Comparison of ENCODE assay signal across 19 cellular contexts in the genomic region with DNA sequence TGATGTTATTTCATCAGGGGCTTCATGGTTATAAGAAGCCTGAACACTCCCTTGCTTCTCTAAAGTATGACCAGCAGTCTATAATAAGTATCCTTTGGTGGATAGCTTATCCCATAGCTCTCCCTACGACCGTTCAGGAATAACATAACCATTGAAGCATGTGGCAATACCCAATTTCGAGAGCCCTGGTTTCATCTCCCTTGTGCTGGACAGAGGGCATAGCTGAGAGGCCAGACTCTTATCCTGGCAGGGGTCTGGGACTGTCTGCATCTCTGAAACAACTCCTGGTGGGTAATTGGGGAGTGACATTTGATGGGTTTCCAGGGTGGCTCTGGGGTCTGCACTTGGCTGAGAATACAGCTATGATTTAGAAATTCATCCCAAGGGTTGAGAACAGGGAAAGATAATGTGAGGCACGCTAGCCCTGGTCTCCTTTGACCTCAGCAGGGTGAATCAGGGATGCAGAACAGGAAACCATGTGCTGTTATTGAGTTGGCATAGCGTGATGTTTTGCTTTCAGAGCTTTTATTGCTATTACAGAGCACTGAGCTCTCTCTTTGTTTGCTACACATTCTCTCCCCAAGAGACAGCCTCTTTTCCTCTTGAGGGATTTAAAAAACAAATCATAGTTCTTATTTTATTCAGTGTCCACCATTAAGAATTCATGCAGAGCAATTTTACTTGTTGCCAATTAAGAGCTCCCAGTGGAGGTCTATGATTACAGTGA.
DNase-seq lines count a peak whose midpoint lies in the region; TF ChIP-seq lines count a peak whose summit lies in the region.
"Had no signal": no experiment of that assay in that cellular context is flagged by ENCODE, and none has a peak within 500 bp of the region (broad histone marks: within the 10 kb centered on the region; RNA-seq: fewer than 3 reads in every experiment).

No MANE protein-coding gene starts in this region.

- H3K36me3 Mint-ChIP-seq in MCF 10A (ENCODE audit: insufficient read depth, unreplicated experiment) = no peaks in the 10 kb centered on the region
- H3K36me3 Mint-ChIP-seq: naive B cell had no signal

- TF ChIP-seq CTCF in foreskin fibroblast (IDR thresholded peaks at IDR 0.05; ENCODE audit: low read depth, low read length) (no peak), MCF 10A (IDR thresholded peaks at IDR 0.05; ENCODE audit: unreplicated experiment) (no peak)

- H3K27ac Mint-ChIP-seq in MCF 10A (ENCODE audit: low read depth, unreplicated experiment) = no peak overlapping the region
- H3K27ac Mint-ChIP-seq: activated CD4-positive, alpha-beta T cell treated with anti-CD3 and anti-CD28 coated beads, Interleukin-2, amount 10 ng/mL, durations not matched to agents 7 days and 5 days; activated T-cell treated with anti-CD3 and anti-CD28 coated beads, Interleukin-2, amount 50 U/mL, for 72 hours; naive B cell had no signal

- peak overlapping the region; percentile 75 for H3K9ac ChIP-seq in skeletal muscle satellite cell (ENCODE audit: low read depth, low read length)

- H3K9me3 ChIP-seq in skeletal muscle satellite cell (replicated peaks; ENCODE audit: low read length) = no peaks in the 10 kb centered on the region
- H3K9me3 ChIP-seq: left ventricle myocardium inferior, thoracic aorta had no signal

- DNase-seq in NCI-H1417 (lab: John Stamatoyannopoulos, UW) (peak in 2 of 3 experiments; percentile 5 to 38), NCI-H1417 treated with DMSO at 0.1 percent for 48 hours (lab: John Stamatoyannopoulos, UW) (no peak), NCI-H2227 treated with DMSO at 0.1 percent for 48 hours (lab: John Stamatoyannopoulos, UW) (peak; percentile 91), foreskin fibroblast (peak; percentile 65 to 78), NCI-H2107 (lab: John Stamatoyannopoulos, UW) (no peak), OCI-M1 (lab: John Stamatoyannopoulos, UW) (no peak), MCF 10A (ENCODE audit: unreplicated experiment) (no peak)
- DNase-seq: 8988T; activated CD4-positive, alpha-beta T cell treated with anti-CD3 and anti-CD28 coated beads, Interleukin-2, amount 10 ng/mL, durations not matched to agents 7 days and 5 days; activated T-cell treated with anti-CD3 and anti-CD28 coated beads, Interleukin-2, amount 50 U/mL, for 72 hours; COR-L47; left ventricle myocardium inferior; MM.1S; naive B cell; SIG-M5; stimulated activated CD4-positive, alpha-beta T cell treated with anti-CD3 and anti-CD28 coated beads, Interleukin-2, amount 100 ng/mL, for 24 hours; T-helper 9 cell had no signal

- no peaks in the 10 kb centered on the region for H3K4me1 Mint-ChIP-seq in MCF 10A (ENCODE audit: insufficient read depth, unreplicated experiment)
- H3K4me1 Mint-ChIP-seq: activated CD4-positive, alpha-beta T cell treated with anti-CD3 and anti-CD28 coated beads, Interleukin-2, amount 10 ng/mL, durations not matched to agents 7 days and 5 days; naive B cell had no signal

- BruUV-seq in MCF 10A (replicated peaks; lab: Mats Ljungman, UMichigan) = no TSS peak

- H3K4me3 ChIP-seq in foreskin fibroblast (ENCODE audit: low read depth in 1 of 2, low read length in 2 of 2) (no peak overlapping the region), skeletal muscle satellite cell (ENCODE audit: low read length) (no peak overlapping the region)
- H3K4me3 ChIP-seq: left ventricle myocardium inferior, thoracic aorta had no signal

- H3K4me3 Mint-ChIP-seq in MCF 10A (ENCODE audit: unreplicated experiment) = no peak overlapping the region
- H3K4me3 Mint-ChIP-seq: activated CD4-positive, alpha-beta T cell treated with anti-CD3 and anti-CD28 coated beads, Interleukin-2, amount 10 ng/mL, durations not matched to agents 7 days and 5 days; activated T-cell treated with anti-CD3 and anti-CD28 coated beads, Interleukin-2, amount 50 U/mL, for 72 hours; naive B cell had no signal

- H3K27me3 ChIP-seq in skeletal muscle satellite cell (ENCODE audit: control insufficient read depth, insufficient read depth, low read length) = no peaks in the 10 kb centered on the region

- peak overlapping the region; percentile 53 for H3K4me2 ChIP-seq in skeletal muscle satellite cell (ENCODE audit: low read length)

- H3K9me3 Mint-ChIP-seq in MCF 10A (ENCODE audit: unreplicated experiment) = peaks cover 4% of the 10 kb centered on the region
- H3K9me3 Mint-ChIP-seq: activated CD4-positive, alpha-beta T cell treated with anti-CD3 and anti-CD28 coated beads, Interleukin-2, amount 10 ng/mL, durations not matched to agents 7 days and 5 days had no signal

- H3K36me3 ChIP-seq in skeletal muscle satellite cell (ENCODE audit: insufficient read depth, low read length) = no peaks in the 10 kb centered on the region
- H3K36me3 ChIP-seq: left ventricle myocardium inferior, thoracic aorta had no signal

- CTCF ChIA-PET in MCF 10A (lab: Yijun Ruan, JAX) = interaction anchor here (0.6 to 1.6 kb wide), 3 partner anchors 12 to 497 kb away, joined by 3 to 5 read pairs (median 4); no protein-coding TSS in a partner anchor

- intact Hi-C loops in MCF 10A (cut with micrococcal nuclease) = no loop called here

- H3K27me3 Mint-ChIP-seq in MCF 10A (ENCODE audit: insufficient read depth, unreplicated experiment) = no peaks in the 10 kb centered on the region
- H3K27me3 Mint-ChIP-seq: activated CD4-positive, alpha-beta T cell treated with anti-CD3 and anti-CD28 coated beads, Interleukin-2, amount 10 ng/mL, durations not matched to agents 7 days and 5 days had no signal

- H3K4me1 ChIP-seq in skeletal muscle satellite cell (ENCODE audit: control insufficient read depth, insufficient read depth, low read length) = peaks cover 39% of the 10 kb centered on the region

- POLR2A ChIA-PET in MCF 10A (lab: Yijun Ruan, JAX) = no interaction called here

Comparison
In these comparisons a context has a peak if more than half of its experiments do, and no peak if none do; other contexts are left out.
1. DNase-seq: peak in NCI-H1417 (2 of 3), NCI-H2227 treated with DMSO at 0.1 percent for 48 hours (single experiment) and foreskin fibroblast (2 of 2); none in NCI-H1417 treated with DMSO at 0.1 percent for 48 hours (single experiment), NCI-H2107 (single experiment), OCI-M1 (single experiment) and MCF 10A (single experiment).